Comparison of ENCODE assay signal across 8 cellular contexts in the genomic region with DNA sequence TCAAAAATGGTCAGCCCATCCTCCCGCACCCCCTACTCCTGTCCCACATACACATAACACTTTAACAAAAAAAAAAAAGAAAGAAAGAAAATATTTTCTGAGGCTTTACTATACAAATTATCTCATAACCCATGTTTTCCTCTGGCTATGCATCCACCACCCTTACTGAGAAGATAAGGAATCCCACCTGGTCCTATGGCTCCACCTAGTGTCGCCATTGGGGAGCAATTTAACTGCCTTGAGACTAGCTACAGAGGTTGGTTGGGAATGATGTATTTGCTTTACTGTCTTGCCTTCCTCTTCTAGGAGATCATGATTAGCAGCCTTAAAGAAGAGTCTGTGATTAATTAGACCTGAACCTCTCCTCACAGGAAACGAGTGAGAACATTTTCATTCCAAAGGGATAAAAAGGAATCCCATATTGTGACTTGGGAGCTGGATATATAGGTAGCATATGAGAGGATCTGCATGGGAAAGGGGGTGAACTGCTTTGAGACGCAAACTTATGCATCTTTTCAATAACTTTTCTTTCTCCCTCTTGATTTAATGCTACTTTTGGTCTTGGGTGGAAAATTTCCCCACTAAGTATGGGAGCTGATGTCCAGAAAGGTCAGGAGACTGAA.
DNase-seq lines count a peak whose midpoint lies in the region; ATAC-seq, FAIRE-seq and TF ChIP-seq lines count a peak whose summit lies in the region.

No MANE protein-coding gene starts in this region.

- H3K4me1 ChIP-seq in effector memory CD4-positive, alpha-beta T cell (ENCODE audit: control insufficient read depth, insufficient read depth, low read length, poor library complexity, severe bottlenecking) = no peaks in the 10 kb centered on the region

- no peak overlapping the region for H3K4me3 ChIP-seq in effector memory CD4-positive, alpha-beta T cell (ENCODE audit: insufficient read depth, low read depth, low read length, poor library complexity, severe bottlenecking)

- H3K4me1 Mint-ChIP-seq in memory B cell = no peaks in the 10 kb centered on the region

- FAIRE-seq in D721Med (lab: Jason Lieb, UNC) = no peak

- H3K27me3 Mint-ChIP-seq in memory B cell = peaks cover 11% of the 10 kb centered on the region

- peak; percentile 88 for ATAC-seq in GM19467 (IDR thresholded peaks at IDR 0.05; ENCODE audit: unreplicated experiment)
- ATAC-seq in HG03558 (IDR thresholded peaks at IDR 0.05; ENCODE audit: extremely low read depth, unreplicated experiment) = peak; percentile 96
- ATAC-seq in memory B cell (ENCODE audit: low read depth) = peak; percentile 81

- H3K9me3 ChIP-seq in effector memory CD4-positive, alpha-beta T cell (ENCODE audit: control insufficient read depth, low read length) = no peaks in the 10 kb centered on the region

- H3K9me3 Mint-ChIP-seq in memory B cell = no peaks in the 10 kb centered on the region

- H3K4me3 Mint-ChIP-seq in memory B cell = no peak overlapping the region

- TF ChIP-seq CTCF in D721Med (IDR thresholded peaks at IDR 0.05; ENCODE audit: insufficient read depth, missing control alignments) = peak; percentile 93

- H3K27me3 ChIP-seq in effector memory CD4-positive, alpha-beta T cell (replicated peaks; ENCODE audit: control insufficient read depth, insufficient read depth, low read length, poor library complexity, severe bottlenecking) = no peaks in the 10 kb centered on the region

- no peak overlapping the region for H3K27ac ChIP-seq in effector memory CD4-positive, alpha-beta T cell (ENCODE audit: insufficient read depth, low read length, poor library complexity, severe bottlenecking)

- no peak overlapping the region for H3K27ac Mint-ChIP-seq in memory B cell

- no peak for DNase-seq in D721Med (ENCODE audit: insufficient read length, low spot score)
- peak; percentile 94 for DNase-seq in NCI-H748 (lab: John Stamatoyannopoulos, UW; ENCODE audit: unreplicated experiment)
- peak; percentile 51 to 52 for DNase-seq in activated CD4-positive, alpha-beta T cell treated with anti-CD3 and anti-CD28 coated beads, Interleukin-2, amount 50 U/mL, for 4 hours
- DNase-seq in effector memory CD4-positive, alpha-beta T cell = peak; percentile 16 to 39 (median 19)
- peak; percentile 39 to 46 for DNase-seq in memory B cell (ENCODE audit: low spot score in 2 of 2)
- peak; percentile 79 for DNase-seq in stimulated activated CD8-positive, alpha-beta memory T cell treated with anti-CD3 and anti-CD28 coated beads, Interleukin-4, amount 100 ng/mL, for 48 hours

- no peaks in the 10 kb centered on the region for H3K36me3 Mint-ChIP-seq in memory B cell

- H3K36me3 ChIP-seq in effector memory CD4-positive, alpha-beta T cell (ENCODE audit: control insufficient read depth, insufficient read depth, low read length) = no peaks in the 10 kb centered on the region
